ENCODE assay signal across 20 cellular contexts in the genomic region with DNA sequence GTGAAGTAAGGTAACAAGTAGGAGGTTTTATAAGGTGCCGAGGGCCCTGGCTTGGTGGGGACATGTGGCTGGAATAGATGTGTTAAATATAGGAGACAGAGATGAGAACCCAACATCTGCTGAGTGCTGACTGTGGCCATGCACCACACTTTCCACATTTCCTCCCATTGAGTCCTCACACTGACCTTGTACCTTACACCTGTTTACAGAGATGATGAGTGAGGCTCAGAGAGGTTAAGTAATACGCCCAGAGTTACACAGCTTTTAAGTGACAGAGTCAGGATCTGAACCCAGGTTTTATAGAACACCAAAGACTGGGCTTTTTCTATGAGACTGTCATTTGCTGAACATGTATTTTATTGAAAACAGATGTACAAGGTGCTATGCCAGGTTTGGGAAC.
DNase-seq lines count a peak whose midpoint lies in the region; ATAC-seq and TF ChIP-seq lines count a peak whose summit lies in the region.
"Had no signal": no experiment of that assay in that cellular context is flagged by ENCODE, and none has a peak within 500 bp of the region (broad histone marks: within the 10 kb centered on the region; RNA-seq: fewer than 3 reads in every experiment).

No MANE protein-coding gene starts in this region.

- TF ChIP-seq CTCF in activated CD8-positive, alpha-beta T cell treated with anti-CD3 and anti-CD28 coated beads for 36 hours (IDR thresholded peaks at IDR 0.05), result no peak
- TF ChIP-seq CTCF in gastroesophageal sphincter (IDR thresholded peaks at IDR 0.05), result no peak

- H3K4me3 ChIP-seq in CD4-positive, CD25-positive, alpha-beta regulatory T cell (ENCODE audit: low read depth, low read length), result no peak overlapping the region
- no peak overlapping the region for H3K4me3 ChIP-seq in gastroesophageal sphincter

- CTCF ChIA-PET in activated CD8-positive, alpha-beta T cell treated with anti-CD3 and anti-CD28 coated beads, Interleukin-2, amount 10 ng/mL, durations not matched to agents 7 days and 5 days (lab: Charles Lee), result interaction anchor here (0.9 to 1.1 kb wide), 3 partner anchors 17 to 109 kb away, joined by 3 to 4 read pairs (median 3); no protein-coding TSS in a partner anchor
- CTCF ChIA-PET in activated CD8-positive, alpha-beta T cell treated with anti-CD3 and anti-CD28 coated beads for 36 hours (lab: Charles Lee), result interaction anchor here (0.6 to 1.0 kb wide), 4 partner anchors 15 to 109 kb away, joined by 3 to 4 read pairs (median 3); no protein-coding TSS in a partner anchor

- no peaks in the 10 kb centered on the region for H3K27me3 ChIP-seq in CD4-positive, CD25-positive, alpha-beta regulatory T cell (ENCODE audit: control insufficient read depth, insufficient read depth, low read length)
- H3K27me3 ChIP-seq in gastroesophageal sphincter, result no peaks in the 10 kb centered on the region
- H3K27me3 ChIP-seq: BE2C had no signal

- H3K4me3 Mint-ChIP-seq in activated CD8-positive, alpha-beta T cell treated with anti-CD3 and anti-CD28 coated beads, Interleukin-2, amount 10 ng/mL, durations not matched to agents 7 days and 5 days, result no peak overlapping the region
- no peak overlapping the region for H3K4me3 Mint-ChIP-seq in activated CD8-positive, alpha-beta T cell treated with anti-CD3 and anti-CD28 coated beads for 36 hours
- H3K4me3 Mint-ChIP-seq in CD4-positive, CD25-positive, alpha-beta regulatory T cell, result peak overlapping the region in 2 of 4 donors; percentile 2 to 33
- H3K4me3 Mint-ChIP-seq in activated naive CD8-positive, alpha-beta T cell treated with anti-CD3 and anti-CD28 coated beads, Interleukin-2, amount 10 ng/mL, durations not matched to agents 7 days and 5 days, result no peak overlapping the region
- H3K4me3 Mint-ChIP-seq in naive B cell, result no peak overlapping the region
- H3K4me3 Mint-ChIP-seq: CD8-positive, alpha-beta T cell had no signal

- H3K27ac ChIP-seq in CD4-positive, CD25-positive, alpha-beta regulatory T cell (ENCODE audit: insufficient read depth, low read length, poor library complexity, severe bottlenecking), result no peak overlapping the region
- H3K27ac ChIP-seq in gastroesophageal sphincter, result no peak overlapping the region
- H3K27ac ChIP-seq: HL-60 had no signal

- no peak for TF ChIP-seq EP300 in gastroesophageal sphincter (IDR thresholded peaks at IDR 0.05)

- no peaks in the 10 kb centered on the region for H3K36me3 ChIP-seq in CD4-positive, CD25-positive, alpha-beta regulatory T cell (ENCODE audit: control insufficient read depth, insufficient read depth, low read length)
- H3K36me3 ChIP-seq in gastroesophageal sphincter, result no peaks in the 10 kb centered on the region
- H3K36me3 ChIP-seq: BE2C had no signal

- ATAC-seq in activated CD8-positive, alpha-beta T cell treated with anti-CD3 and anti-CD28 coated beads, Interleukin-2, amount 10 ng/mL, durations not matched to agents 7 days and 5 days, result no peak
- no peak for ATAC-seq in activated CD8-positive, alpha-beta T cell treated with anti-CD3 and anti-CD28 coated beads for 36 hours
- no peak for ATAC-seq in CD4-positive, CD25-positive, alpha-beta regulatory T cell (ENCODE audit: low read depth in 2 of 2)
- ATAC-seq in activated naive CD8-positive, alpha-beta T cell treated with anti-CD3 and anti-CD28 coated beads, Interleukin-2, amount 10 ng/mL, durations not matched to agents 7 days and 5 days (ENCODE audit: low read depth), result no peak
- ATAC-seq in naive B cell (ENCODE audit: low read depth in 2 of 2) (no peak), gastroesophageal sphincter (no peak)
- ATAC-seq: CD8-positive, alpha-beta T cell; Right ventricle myocardium inferior had no signal

- intact Hi-C loops in activated CD8-positive, alpha-beta T cell treated with anti-CD3 and anti-CD28 coated beads for 36 hours (cut with micrococcal nuclease), result no loop called here

- POLR2A ChIA-PET in activated CD8-positive, alpha-beta T cell treated with anti-CD3 and anti-CD28 coated beads, Interleukin-2, amount 10 ng/mL, durations not matched to agents 7 days and 5 days (lab: Charles Lee), result no interaction called here
- POLR2A ChIA-PET in activated CD8-positive, alpha-beta T cell treated with anti-CD3 and anti-CD28 coated beads for 36 hours (lab: Charles Lee), result no interaction called here
- POLR2A ChIA-PET in activated naive CD8-positive, alpha-beta T cell treated with anti-CD3 and anti-CD28 coated beads, Interleukin-2, amount 10 ng/mL, durations not matched to agents 7 days and 5 days (lab: Charles Lee), result no interaction called here

- no peaks in the 10 kb centered on the region for H3K9me3 Mint-ChIP-seq in activated CD8-positive, alpha-beta T cell treated with anti-CD3 and anti-CD28 coated beads, Interleukin-2, amount 10 ng/mL, durations not matched to agents 7 days and 5 days (ENCODE audit: insufficient read depth)
- H3K9me3 Mint-ChIP-seq in activated CD8-positive, alpha-beta T cell treated with anti-CD3 and anti-CD28 coated beads for 36 hours, result no peaks in the 10 kb centered on the region
- peaks cover 0 to 2% (median 0%) of the 10 kb centered on the region in 7 donors for H3K9me3 Mint-ChIP-seq in CD4-positive, CD25-positive, alpha-beta regulatory T cell
- H3K9me3 Mint-ChIP-seq in activated naive CD8-positive, alpha-beta T cell treated with anti-CD3 and anti-CD28 coated beads, Interleukin-2, amount 10 ng/mL, durations not matched to agents 7 days and 5 days, result no peaks in the 10 kb centered on the region
- H3K9me3 Mint-ChIP-seq in naive B cell, result no peaks in the 10 kb centered on the region
- H3K9me3 Mint-ChIP-seq: CD8-positive, alpha-beta T cell had no signal

- no peaks in the 10 kb centered on the region for H3K36me3 Mint-ChIP-seq in activated CD8-positive, alpha-beta T cell treated with anti-CD3 and anti-CD28 coated beads, Interleukin-2, amount 10 ng/mL, durations not matched to agents 7 days and 5 days (ENCODE audit: low read depth)
- no peaks in the 10 kb centered on the region for H3K36me3 Mint-ChIP-seq in activated CD8-positive, alpha-beta T cell treated with anti-CD3 and anti-CD28 coated beads for 36 hours (ENCODE audit: low read depth)
- no peaks in the 10 kb centered on the region for H3K36me3 Mint-ChIP-seq in CD4-positive, CD25-positive, alpha-beta regulatory T cell
- H3K36me3 Mint-ChIP-seq in activated naive CD8-positive, alpha-beta T cell treated with anti-CD3 and anti-CD28 coated beads, Interleukin-2, amount 10 ng/mL, durations not matched to agents 7 days and 5 days, result peaks cover 2% of the 10 kb centered on the region
- no peaks in the 10 kb centered on the region for H3K36me3 Mint-ChIP-seq in naive B cell
- H3K36me3 Mint-ChIP-seq: CD8-positive, alpha-beta T cell had no signal

- peaks cover 2% of the 10 kb centered on the region for H3K27me3 Mint-ChIP-seq in activated CD8-positive, alpha-beta T cell treated with anti-CD3 and anti-CD28 coated beads, Interleukin-2, amount 10 ng/mL, durations not matched to agents 7 days and 5 days (ENCODE audit: low read depth)
- no peaks in the 10 kb centered on the region for H3K27me3 Mint-ChIP-seq in activated CD8-positive, alpha-beta T cell treated with anti-CD3 and anti-CD28 coated beads for 36 hours
- no peaks in the 10 kb centered on the region for H3K27me3 Mint-ChIP-seq in CD4-positive, CD25-positive, alpha-beta regulatory T cell
- H3K27me3 Mint-ChIP-seq in activated naive CD8-positive, alpha-beta T cell treated with anti-CD3 and anti-CD28 coated beads, Interleukin-2, amount 10 ng/mL, durations not matched to agents 7 days and 5 days, result no peaks in the 10 kb centered on the region
- H3K27me3 Mint-ChIP-seq in naive B cell, result no peaks in the 10 kb centered on the region

- H3K27ac Mint-ChIP-seq in activated CD8-positive, alpha-beta T cell treated with anti-CD3 and anti-CD28 coated beads, Interleukin-2, amount 10 ng/mL, durations not matched to agents 7 days and 5 days, result peak overlapping the region; percentile 1
- no peak overlapping the region for H3K27ac Mint-ChIP-seq in activated CD8-positive, alpha-beta T cell treated with anti-CD3 and anti-CD28 coated beads for 36 hours
- H3K27ac Mint-ChIP-seq in CD4-positive, CD25-positive, alpha-beta regulatory T cell, result peak overlapping the region; percentile 15 to 61 (median 47)
- H3K27ac Mint-ChIP-seq in activated naive CD8-positive, alpha-beta T cell treated with anti-CD3 and anti-CD28 coated beads, Interleukin-2, amount 10 ng/mL, durations not matched to agents 7 days and 5 days, result peak overlapping the region; percentile 70
- H3K27ac Mint-ChIP-seq in naive B cell, result peak overlapping the region in 4 of 6 donors; percentile 2 to 85 (median 28)
- H3K27ac Mint-ChIP-seq: CD8-positive, alpha-beta T cell had no signal

- 87 to 92% methylated on average over 2 of the region's 2 CpGs for WGBS in gastroesophageal sphincter (ENCODE audit: low coverage in 1 of 2), 2 donors

- no peak for DNase-seq in activated CD8-positive, alpha-beta T cell treated with anti-CD3 and anti-CD28 coated beads, Interleukin-2, amount 10 ng/mL, durations not matched to agents 7 days and 5 days
- DNase-seq in activated CD8-positive, alpha-beta T cell treated with anti-CD3 and anti-CD28 coated beads for 36 hours, result no peak
- DNase-seq in CD4-positive, CD25-positive, alpha-beta regulatory T cell, result no peak
- DNase-seq in activated naive CD8-positive, alpha-beta T cell treated with anti-CD3 and anti-CD28 coated beads, Interleukin-2, amount 10 ng/mL, durations not matched to agents 7 days and 5 days, result no peak
- DNase-seq in naive B cell (no peak), anterior cingulate cortex (lab: John Stamatoyannopoulos, UW) (no peak)
- DNase-seq in stimulated activated CD4-positive, alpha-beta T cell treated with anti-CD3 and anti-CD28 coated beads, Interleukin-4, amount 100 ng/mL, for 1 hour, result no peak
- DNase-seq: BE2C; Calu3; CD8-positive, alpha-beta T cell; EL; NCI-H1105; NCI-H1694; NCI-H2107; NCI-H510A; NCI-H748 treated with DMSO at 0.1 percent for 48 hours; NK-92 treated with Interleukin-12 subunit alpha and Interleukin-12 subunit beta, amount 100 ng/mL, for 24 hours had no signal

- H3K9me3 ChIP-seq in CD4-positive, CD25-positive, alpha-beta regulatory T cell (ENCODE audit: control insufficient read depth in 2 of 2, low read length in 2 of 2), result no peaks in the 10 kb centered on the region
- no peaks in the 10 kb centered on the region for H3K9me3 ChIP-seq in gastroesophageal sphincter
- H3K9me3 ChIP-seq: BE2C had no signal

- peaks cover 12% of the 10 kb centered on the region for H3K4me1 ChIP-seq in CD4-positive, CD25-positive, alpha-beta regulatory T cell (ENCODE audit: control insufficient read depth, insufficient read depth, low read length, poor library complexity, severe bottlenecking)
- no peaks in the 10 kb centered on the region for H3K4me1 ChIP-seq in gastroesophageal sphincter

- peaks cover 36% of the 10 kb centered on the region for H3K4me1 Mint-ChIP-seq in activated CD8-positive, alpha-beta T cell treated with anti-CD3 and anti-CD28 coated beads, Interleukin-2, amount 10 ng/mL, durations not matched to agents 7 days and 5 days (ENCODE audit: low read depth)
- H3K4me1 Mint-ChIP-seq in activated CD8-positive, alpha-beta T cell treated with anti-CD3 and anti-CD28 coated beads for 36 hours (ENCODE audit: low read depth), result peaks cover 7% of the 10 kb centered on the region
- peaks cover 19 to 46% (median 30%) of the 10 kb centered on the region in 4 donors for H3K4me1 Mint-ChIP-seq in CD4-positive, CD25-positive, alpha-beta regulatory T cell
- H3K4me1 Mint-ChIP-seq in activated naive CD8-positive, alpha-beta T cell treated with anti-CD3 and anti-CD28 coated beads, Interleukin-2, amount 10 ng/mL, durations not matched to agents 7 days and 5 days, result peaks cover 21% of the 10 kb centered on the region
- peaks cover 32 to 58% (median 39%) of the 10 kb centered on the region in 3 donors for H3K4me1 Mint-ChIP-seq in naive B cell

- TF ChIP-seq POLR2A in gastroesophageal sphincter (IDR thresholded peaks at IDR 0.05), result no peak
